ENCODE assay signal across 10 cellular contexts in the genomic region with DNA sequence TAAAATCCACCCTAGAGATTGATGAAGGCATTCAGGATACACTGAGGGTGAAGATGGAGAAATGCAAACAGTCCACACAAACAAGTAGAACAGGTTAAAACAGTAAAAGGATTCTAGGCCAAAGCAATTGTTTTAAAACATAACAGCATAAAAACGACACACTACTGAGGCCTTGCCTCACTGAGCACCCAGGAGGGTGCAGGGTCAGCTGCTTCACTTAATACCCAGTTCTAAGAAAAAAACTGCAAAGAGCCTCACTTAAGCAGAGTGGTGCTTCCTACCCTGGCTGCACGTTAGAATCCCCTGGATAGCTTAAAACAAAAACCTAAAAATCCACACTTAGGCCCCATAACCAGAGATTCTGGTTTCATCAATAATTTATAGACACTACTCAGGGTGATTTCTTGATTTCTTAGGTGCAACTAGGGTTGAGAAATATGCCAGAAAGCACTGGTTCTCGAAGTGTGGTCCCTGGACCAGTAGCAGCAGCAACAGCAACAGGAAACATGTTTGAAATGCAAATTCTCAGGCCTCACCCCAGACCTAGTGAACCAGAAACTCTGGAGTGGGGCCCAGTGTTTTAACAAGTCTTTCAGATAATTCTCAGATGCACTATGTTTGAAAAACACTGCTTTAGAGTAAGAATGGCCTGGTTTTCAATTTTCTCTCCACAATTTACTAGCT.
DNase-seq lines count a peak whose midpoint lies in the region; ATAC-seq and TF ChIP-seq lines count a peak whose summit lies in the region.
"Had no signal": no experiment of that assay in that cellular context is flagged by ENCODE, and none has a peak within 500 bp of the region (broad histone marks: within the 10 kb centered on the region; RNA-seq: fewer than 3 reads in every experiment).

No MANE protein-coding gene starts in this region.

- H3K9me3 Mint-ChIP-seq in activated T-cell treated with anti-CD3 and anti-CD28 coated beads, Interleukin-2, amount 50 U/mL, for 72 hours, result peaks cover 0 to 8% of the 10 kb centered on the region in 2 donors

- no peak for DNase-seq in activated T-cell treated with anti-CD3 and anti-CD28 coated beads, Interleukin-2, amount 50 U/mL, for 72 hours
- no peak for DNase-seq in activated T-cell treated with anti-CD3 and anti-CD28 coated beads, Interleukin-2, amount 50 U/mL, for 1 hour
- DNase-seq in thyroid gland (peak; percentile 73), vagina (ENCODE audit: extremely low spot score in 2 of 2) (no peak), GOT3 (lab: John Stamatoyannopoulos, UW) (no peak), psoas muscle (no peak)
- DNase-seq: activated CD8-positive, alpha-beta memory T cell treated with anti-CD3 and anti-CD28 coated beads for 24 hours had no signal

- H3K36me3 ChIP-seq in thyroid gland (no peaks in the 10 kb centered on the region), vagina (no peaks in the 10 kb centered on the region), psoas muscle (ENCODE audit: insufficient read depth in 1 of 2, low read depth in 1 of 2) (no peaks in the 10 kb centered on the region)

- WGBS in thyroid gland, 2 donors, result 26 to 28% methylated on average over 3 of the region's 3 CpGs
- 43 to 66% (median 56%) methylated on average over 3 of the region's 3 CpGs for WGBS in psoas muscle, 3 donors

- H3K4me1 ChIP-seq in thyroid gland (peaks cover 19 to 38% of the 10 kb centered on the region in 2 donors), vagina (no peaks in the 10 kb centered on the region), psoas muscle (peaks cover 8% of the 10 kb centered on the region)

- TF ChIP-seq CTCF in thyroid gland (IDR thresholded peaks at IDR 0.05) (no peak), vagina (IDR thresholded peaks at IDR 0.05) (no peak), psoas muscle (IDR thresholded peaks at IDR 0.05) (no peak)

- intact Hi-C loops in thyroid gland (cut with DNase I), result no loop called here
- intact Hi-C loops in vagina (cut with DNase I), result loop anchor here (5.0 kb wide), 1 partner anchor 567 kb away; no protein-coding TSS in a partner anchor
- intact Hi-C loops in psoas muscle (cut with DNase I), result no loop called here

- peaks cover 58% of the 10 kb centered on the region for H3K4me1 Mint-ChIP-seq in activated T-cell treated with anti-CD3 and anti-CD28 coated beads, Interleukin-2, amount 50 U/mL, for 72 hours (ENCODE audit: low read depth)

- H3K9me3 ChIP-seq in thyroid gland (no peaks in the 10 kb centered on the region), vagina (no peaks in the 10 kb centered on the region), psoas muscle (no peaks in the 10 kb centered on the region)

- H3K4me3 Mint-ChIP-seq in activated T-cell treated with anti-CD3 and anti-CD28 coated beads, Interleukin-2, amount 50 U/mL, for 72 hours, result peak overlapping the region; percentile 5 to 72

- H3K27ac ChIP-seq in thyroid gland (peak overlapping the region; percentile 74 to 82 (median 79)), vagina (no peak overlapping the region), psoas muscle (no peak overlapping the region)
- H3K27ac ChIP-seq: epithelial cell of prostate had no signal

- H3K36me3 Mint-ChIP-seq in activated T-cell treated with anti-CD3 and anti-CD28 coated beads, Interleukin-2, amount 50 U/mL, for 72 hours (ENCODE audit: insufficient read depth in 2 of 2), result peaks cover 4 to 9% of the 10 kb centered on the region in 2 donors

- TF ChIP-seq POLR2A in Raji (IDR thresholded peaks at IDR 0.05; ENCODE audit: insufficient read depth, low read depth, low read length) (peak; percentile 62), thyroid gland (IDR thresholded peaks at IDR 0.05) (no peak), vagina (IDR thresholded peaks at IDR 0.05) (no peak)

- H3K27me3 ChIP-seq in thyroid gland (no peaks in the 10 kb centered on the region), vagina (no peaks in the 10 kb centered on the region), psoas muscle (ENCODE audit: insufficient read depth in 3 of 3, low read length in 2 of 3) (no peaks in the 10 kb centered on the region)

- peak; percentile 32 to 38 for ATAC-seq in activated T-cell treated with anti-CD3 and anti-CD28 coated beads, Interleukin-2, amount 50 U/mL, for 72 hours (replicated peaks in 1 of 2)
- peak; percentile 81 for ATAC-seq in HG02938 (IDR thresholded peaks at IDR 0.05; ENCODE audit: unreplicated experiment)
- ATAC-seq in psoas muscle, result no peak

- no peak overlapping the region for H3K4me3 ChIP-seq in thyroid gland (replicated peaks in 1 of 3)
- H3K4me3 ChIP-seq in vagina, result no peak overlapping the region
- H3K4me3 ChIP-seq in psoas muscle, result no peak overlapping the region

- H3K27me3 Mint-ChIP-seq in activated T-cell treated with anti-CD3 and anti-CD28 coated beads, Interleukin-2, amount 50 U/mL, for 72 hours (ENCODE audit: low read depth), result no peaks in the 10 kb centered on the region

- peak overlapping the region; percentile 87 for H3K27ac Mint-ChIP-seq in activated T-cell treated with anti-CD3 and anti-CD28 coated beads, Interleukin-2, amount 50 U/mL, for 72 hours

Comparison
In these comparisons a context has a peak if more than half of its experiments do, and no peak if none do; other contexts are left out.
1. ATAC-seq: peak in activated T-cell treated with anti-CD3 and anti-CD28 coated beads, Interleukin-2, amount 50 U/mL, for 72 hours (2 of 2) and HG02938 (single experiment); none in psoas muscle (0 of 4).
2. DNase-seq: peak in thyroid gland (2 of 2); none in activated T-cell treated with anti-CD3 and anti-CD28 coated beads, Interleukin-2, amount 50 U/mL, for 72 hours (0 of 2), activated T-cell treated with anti-CD3 and anti-CD28 coated beads, Interleukin-2, amount 50 U/mL, for 1 hour (single experiment), vagina (0 of 2), GOT3 (single experiment) and psoas muscle (0 of 2).
3. H3K27ac ChIP-seq: peak in thyroid gland (3 of 3); none in vagina (single experiment) and psoas muscle (single experiment).